In the genomic region with DNA sequence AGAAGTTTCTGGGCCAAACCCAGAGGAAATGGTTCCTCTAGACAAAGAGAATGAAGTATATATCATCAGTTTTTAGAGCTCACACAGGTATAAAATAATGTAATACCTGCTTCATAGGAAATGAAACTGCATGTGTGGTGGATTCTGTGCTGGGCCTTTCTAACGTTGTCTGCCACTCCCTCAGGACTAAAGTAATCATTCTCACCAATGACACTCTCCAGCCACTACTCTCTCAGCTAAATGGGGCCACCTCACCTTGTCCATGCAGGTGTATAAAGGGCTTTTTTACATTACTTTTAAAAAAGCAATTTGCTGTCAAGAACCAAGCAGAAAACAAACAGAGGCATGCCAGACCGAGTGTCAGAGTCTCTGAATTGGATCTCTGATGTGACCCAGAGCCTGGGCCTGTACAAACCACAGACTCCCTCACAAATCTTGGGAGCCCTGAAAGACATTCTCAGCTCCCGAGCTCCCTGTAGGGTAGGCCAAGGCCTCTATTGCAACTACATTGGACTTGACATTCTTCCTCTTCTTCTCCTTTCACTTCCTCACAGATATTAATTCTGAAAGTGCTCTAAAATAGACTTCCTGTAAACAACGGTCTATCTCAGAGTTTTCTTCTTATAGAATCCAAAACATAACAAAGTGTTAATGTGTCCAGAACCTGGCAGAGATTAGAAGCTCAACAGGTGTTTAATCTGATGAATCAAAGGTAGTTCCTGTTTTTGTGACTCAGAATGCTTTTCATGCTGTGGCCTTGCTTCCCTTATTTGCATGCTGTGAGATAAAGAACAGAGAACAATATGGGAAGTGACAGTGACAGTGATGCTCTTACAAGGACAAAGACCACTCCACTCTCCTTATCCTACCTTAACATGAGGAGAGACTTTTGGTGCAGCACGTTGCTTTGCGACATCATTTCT, we compare ENCODE assay signal across 1 cellular context.
TF ChIP-seq lines count a peak whose summit lies in the region.

No MANE protein-coding gene starts in this region.

TF ChIP-seq in HepG2, 621 proteins besides CTCF, POLR2A, EP300 and RAD21 (continued from another document):
- TF ChIP-seq, protein P1, sequence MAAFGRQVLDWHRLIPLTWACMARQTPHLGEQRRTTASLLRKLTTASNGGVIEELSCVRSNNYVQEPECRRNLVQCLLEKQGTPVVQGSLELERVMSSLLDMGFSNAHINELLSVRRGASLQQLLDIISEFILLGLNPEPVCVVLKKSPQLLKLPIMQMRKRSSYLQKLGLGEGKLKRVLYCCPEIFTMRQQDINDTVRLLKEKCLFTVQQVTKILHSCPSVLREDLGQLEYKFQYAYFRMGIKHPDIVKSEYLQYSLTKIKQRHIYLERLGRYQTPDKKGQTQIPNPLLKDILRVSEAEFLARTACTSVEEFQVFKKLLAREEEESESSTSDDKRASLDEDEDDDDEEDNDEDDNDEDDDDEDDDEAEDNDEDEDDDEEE (CRISPR knock-in tag; IDR thresholded peaks at IDR 0.05): no peak
- TF ChIP-seq, protein P2, sequence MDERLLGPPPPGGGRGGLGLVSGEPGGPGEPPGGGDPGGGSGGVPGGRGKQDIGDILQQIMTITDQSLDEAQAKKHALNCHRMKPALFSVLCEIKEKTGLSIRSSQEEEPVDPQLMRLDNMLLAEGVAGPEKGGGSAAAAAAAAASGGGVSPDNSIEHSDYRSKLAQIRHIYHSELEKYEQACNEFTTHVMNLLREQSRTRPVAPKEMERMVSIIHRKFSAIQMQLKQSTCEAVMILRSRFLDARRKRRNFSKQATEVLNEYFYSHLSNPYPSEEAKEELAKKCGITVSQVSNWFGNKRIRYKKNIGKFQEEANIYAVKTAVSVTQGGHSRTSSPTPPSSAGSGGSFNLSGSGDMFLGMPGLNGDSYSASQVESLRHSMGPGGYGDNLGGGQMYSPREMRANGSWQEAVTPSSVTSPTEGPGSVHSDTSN (CRISPR knock-in tag; IDR thresholded peaks at IDR 0.05): no peak
- TF ChIP-seq, protein P3, sequence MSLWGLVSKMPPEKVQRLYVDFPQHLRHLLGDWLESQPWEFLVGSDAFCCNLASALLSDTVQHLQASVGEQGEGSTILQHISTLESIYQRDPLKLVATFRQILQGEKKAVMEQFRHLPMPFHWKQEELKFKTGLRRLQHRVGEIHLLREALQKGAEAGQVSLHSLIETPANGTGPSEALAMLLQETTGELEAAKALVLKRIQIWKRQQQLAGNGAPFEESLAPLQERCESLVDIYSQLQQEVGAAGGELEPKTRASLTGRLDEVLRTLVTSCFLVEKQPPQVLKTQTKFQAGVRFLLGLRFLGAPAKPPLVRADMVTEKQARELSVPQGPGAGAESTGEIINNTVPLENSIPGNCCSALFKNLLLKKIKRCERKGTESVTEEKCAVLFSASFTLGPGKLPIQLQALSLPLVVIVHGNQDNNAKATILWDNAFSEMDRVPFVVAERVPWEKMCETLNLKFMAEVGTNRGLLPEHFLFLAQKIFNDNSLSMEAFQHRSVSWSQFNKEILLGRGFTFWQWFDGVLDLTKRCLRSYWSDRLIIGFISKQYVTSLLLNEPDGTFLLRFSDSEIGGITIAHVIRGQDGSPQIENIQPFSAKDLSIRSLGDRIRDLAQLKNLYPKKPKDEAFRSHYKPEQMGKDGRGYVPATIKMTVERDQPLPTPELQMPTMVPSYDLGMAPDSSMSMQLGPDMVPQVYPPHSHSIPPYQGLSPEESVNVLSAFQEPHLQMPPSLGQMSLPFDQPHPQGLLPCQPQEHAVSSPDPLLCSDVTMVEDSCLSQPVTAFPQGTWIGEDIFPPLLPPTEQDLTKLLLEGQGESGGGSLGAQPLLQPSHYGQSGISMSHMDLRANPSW (CRISPR knock-in tag; IDR thresholded peaks at IDR 0.05; ENCODE audit: borderline replicate concordance): no peak
- TF ChIP-seq TAF1 (CRISPR knock-in tag; IDR thresholded peaks at IDR 0.05): no peak
- TF ChIP-seq, protein P4, sequence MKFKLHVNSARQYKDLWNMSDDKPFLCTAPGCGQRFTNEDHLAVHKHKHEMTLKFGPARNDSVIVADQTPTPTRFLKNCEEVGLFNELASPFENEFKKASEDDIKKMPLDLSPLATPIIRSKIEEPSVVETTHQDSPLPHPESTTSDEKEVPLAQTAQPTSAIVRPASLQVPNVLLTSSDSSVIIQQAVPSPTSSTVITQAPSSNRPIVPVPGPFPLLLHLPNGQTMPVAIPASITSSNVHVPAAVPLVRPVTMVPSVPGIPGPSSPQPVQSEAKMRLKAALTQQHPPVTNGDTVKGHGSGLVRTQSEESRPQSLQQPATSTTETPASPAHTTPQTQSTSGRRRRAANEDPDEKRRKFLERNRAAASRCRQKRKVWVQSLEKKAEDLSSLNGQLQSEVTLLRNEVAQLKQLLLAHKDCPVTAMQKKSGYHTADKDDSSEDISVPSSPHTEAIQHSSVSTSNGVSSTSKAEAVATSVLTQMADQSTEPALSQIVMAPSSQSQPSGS (CRISPR knock-in tag; IDR thresholded peaks at IDR 0.05): no peak
- TF ChIP-seq ZNF629 (CRISPR knock-in tag; conservative IDR thresholded peaks at IDR 0.05): no peak
- TF ChIP-seq ZNF296 (CRISPR knock-in tag; conservative IDR thresholded peaks at IDR 0.05): no peak
- no peak for TF ChIP-seq ZSCAN22 (CRISPR knock-in tag; IDR thresholded peaks at IDR 0.05)
- TF ChIP-seq, protein P5, sequence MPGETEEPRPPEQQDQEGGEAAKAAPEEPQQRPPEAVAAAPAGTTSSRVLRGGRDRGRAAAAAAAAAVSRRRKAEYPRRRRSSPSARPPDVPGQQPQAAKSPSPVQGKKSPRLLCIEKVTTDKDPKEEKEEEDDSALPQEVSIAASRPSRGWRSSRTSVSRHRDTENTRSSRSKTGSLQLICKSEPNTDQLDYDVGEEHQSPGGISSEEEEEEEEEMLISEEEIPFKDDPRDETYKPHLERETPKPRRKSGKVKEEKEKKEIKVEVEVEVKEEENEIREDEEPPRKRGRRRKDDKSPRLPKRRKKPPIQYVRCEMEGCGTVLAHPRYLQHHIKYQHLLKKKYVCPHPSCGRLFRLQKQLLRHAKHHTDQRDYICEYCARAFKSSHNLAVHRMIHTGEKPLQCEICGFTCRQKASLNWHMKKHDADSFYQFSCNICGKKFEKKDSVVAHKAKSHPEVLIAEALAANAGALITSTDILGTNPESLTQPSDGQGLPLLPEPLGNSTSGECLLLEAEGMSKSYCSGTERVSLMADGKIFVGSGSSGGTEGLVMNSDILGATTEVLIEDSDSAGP (CRISPR knock-in tag; IDR thresholded peaks at IDR 0.05; ENCODE audit: borderline replicate concordance): no peak
- TF ChIP-seq, protein P6, sequence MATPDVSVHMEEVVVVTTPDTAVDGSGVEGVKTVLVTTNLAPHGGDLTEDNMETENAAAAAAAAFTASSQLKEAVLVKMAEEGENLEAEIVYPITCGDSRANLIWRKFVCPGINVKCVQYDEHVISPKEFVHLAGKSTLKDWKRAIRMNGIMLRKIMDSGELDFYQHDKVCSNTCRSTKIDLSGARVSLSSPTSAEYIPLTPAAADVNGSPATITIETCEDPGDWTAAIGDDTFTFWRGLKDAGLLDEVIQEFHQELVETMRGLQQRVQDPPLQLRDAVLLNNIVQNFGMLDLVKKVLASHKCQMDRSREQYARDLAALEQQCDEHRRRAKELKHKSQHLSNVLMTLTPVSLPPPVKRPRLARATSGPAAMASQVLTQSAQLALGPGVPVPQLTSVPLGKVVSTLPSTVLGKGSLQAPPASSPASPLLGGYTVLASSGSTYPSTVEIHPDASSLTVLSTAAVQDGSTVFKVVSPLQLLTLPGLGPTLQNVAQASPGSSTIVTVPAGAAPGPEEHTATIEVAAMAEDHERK (CRISPR knock-in tag; IDR thresholded peaks at IDR 0.05; ENCODE audit: low read depth): no peak
